ENCODE assay signal across 8 cellular contexts in the genomic region with DNA sequence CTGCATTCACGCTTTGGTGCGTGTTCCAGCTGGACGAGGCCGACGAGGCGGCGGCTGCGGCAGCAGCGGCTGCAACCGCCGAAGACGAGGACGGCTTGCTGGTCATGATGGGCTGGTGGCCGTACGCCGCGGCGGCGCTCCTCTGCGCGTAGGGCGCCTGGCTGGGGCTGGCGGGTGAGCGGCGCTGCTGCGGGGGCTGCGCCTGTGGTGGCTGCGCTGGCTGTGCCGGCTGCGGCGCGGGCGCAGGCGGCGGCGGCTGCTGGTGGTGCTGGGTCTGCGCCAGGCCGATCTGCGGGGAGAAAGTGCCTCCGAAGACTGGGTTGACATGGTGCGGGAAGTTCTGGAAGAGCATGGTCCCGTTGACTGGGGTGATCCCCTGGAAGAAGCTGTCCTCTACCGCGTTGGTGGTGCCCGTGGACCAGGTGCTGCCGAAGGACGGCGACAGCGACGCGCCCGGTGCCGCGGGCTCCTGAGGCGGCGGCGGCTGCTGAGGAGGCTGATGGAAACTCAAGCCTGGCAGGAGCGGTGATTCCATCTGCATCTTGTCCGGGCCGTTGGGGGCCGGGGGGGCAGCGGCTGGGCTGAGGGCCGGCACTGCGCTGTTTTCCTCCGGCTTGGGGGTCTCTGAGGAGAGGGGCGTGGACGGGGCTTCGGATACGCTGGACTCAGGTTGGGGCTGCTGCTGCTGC. TPM values are rescaled to one million over a fixed set of nuclear protein-coding genes. Genes with fewer than 3 reads are reported as not detected.
DNase-seq lines count a peak whose midpoint lies in the region; ATAC-seq and TF ChIP-seq lines count a peak whose summit lies in the region.

No MANE protein-coding gene starts in this region.

- H3K27ac Mint-ChIP-seq in naive thymus-derived CD4-positive, alpha-beta T cell: peak overlapping the region; percentile 31 to 94 (median 71)

- CTCF ChIA-PET in naive thymus-derived CD4-positive, alpha-beta T cell (lab: Charles Lee): no interaction called here

- ATAC-seq in GM21515 (IDR thresholded peaks at IDR 0.05; ENCODE audit: unreplicated experiment): peak; percentile 46
- ATAC-seq in naive thymus-derived CD4-positive, alpha-beta T cell: peak; percentile 73

- no peaks in the 10 kb centered on the region for H3K9me3 ChIP-seq in BLaER1 treated with 17β-estradiol and CSF1 and Interleukin-3, amounts not matched to agents 10 nM and 100 nM (replicated peaks in 1 of 11)
- no peaks in the 10 kb centered on the region for H3K9me3 ChIP-seq in fibroblast of lung (ENCODE audit: control insufficient read depth, insufficient read depth, low read depth, low read length)
- no peaks in the 10 kb centered on the region for H3K9me3 ChIP-seq in naive thymus-derived CD4-positive, alpha-beta T cell (ENCODE audit: control insufficient read depth in 2 of 3, low read length in 3 of 3)

- peak overlapping the region; percentile 88 to 99 (median 92) for H3K4me3 Mint-ChIP-seq in naive thymus-derived CD4-positive, alpha-beta T cell

- H3K27me3 Mint-ChIP-seq in naive thymus-derived CD4-positive, alpha-beta T cell: peaks cover 0 to 37% (median 0%) of the 10 kb centered on the region in 5 donors

- H2AFZ ChIP-seq in fibroblast of lung (ENCODE audit: low read length): peak overlapping the region; percentile 87

- peaks cover 0 to 39% (median 12%) of the 10 kb centered on the region in 11 experiments; a peak in 15 of 22 replicates for H3K36me3 ChIP-seq in BLaER1 treated with 17β-estradiol and CSF1 and Interleukin-3, amounts not matched to agents 10 nM and 100 nM
- no peaks in the 10 kb centered on the region for H3K36me3 ChIP-seq in fibroblast of lung (ENCODE audit: control insufficient read depth, insufficient read depth, low read length)
- peaks cover 0 to 6% (median 0%) of the 10 kb centered on the region in 3 experiments for H3K36me3 ChIP-seq in naive thymus-derived CD4-positive, alpha-beta T cell (ENCODE audit: control insufficient read depth in 2 of 3, insufficient read depth in 3 of 3, low read length in 3 of 3)

- peaks cover 22 to 84% (median 34%) of the 10 kb centered on the region in 10 experiments for H3K4me1 ChIP-seq in BLaER1 treated with 17β-estradiol and CSF1 and Interleukin-3, amounts not matched to agents 10 nM and 100 nM
- H3K4me1 ChIP-seq in fibroblast of lung (ENCODE audit: control insufficient read depth, extremely low read depth, insufficient read depth, low read length): peaks cover 4% of the 10 kb centered on the region
- H3K4me1 ChIP-seq in naive thymus-derived CD4-positive, alpha-beta T cell (ENCODE audit: control insufficient read depth in 2 of 2, insufficient read depth in 2 of 2, low read length in 2 of 2): peaks cover 0 to 11% of the 10 kb centered on the region in 2 donors

- H3K4me1 Mint-ChIP-seq in naive thymus-derived CD4-positive, alpha-beta T cell: peaks cover 14 to 57% (median 31%) of the 10 kb centered on the region in 7 donors

- H3K79me2 ChIP-seq in fibroblast of lung (ENCODE audit: control insufficient read depth, insufficient read depth, low read length): no peaks in the 10 kb centered on the region

- peak overlapping the region; percentile 66 to 86 (median 74) for H3K4me3 ChIP-seq in BLaER1 treated with 17β-estradiol and CSF1 and Interleukin-3, amounts not matched to agents 10 nM and 100 nM
- peak overlapping the region; percentile 70 to 96 (median 79) for H3K4me3 ChIP-seq in fibroblast of lung (replicated peaks in 1 of 4; ENCODE audit: control extremely low read depth in 1 of 4, insufficient read depth in 1 of 4, low read depth in 3 of 4, low read length in 4 of 4)
- H3K4me3 ChIP-seq in naive thymus-derived CD4-positive, alpha-beta T cell (ENCODE audit: low read length): peak overlapping the region; percentile 78

- peaks cover 3 to 56% (median 35%) of the 10 kb centered on the region in 11 experiments; a peak in 21 of 22 replicates for H3K27me3 ChIP-seq in BLaER1 treated with 17β-estradiol and CSF1 and Interleukin-3, amounts not matched to agents 10 nM and 100 nM
- no peaks in the 10 kb centered on the region for H3K27me3 ChIP-seq in fibroblast of lung (ENCODE audit: control insufficient read depth, insufficient read depth, low read length)
- H3K27me3 ChIP-seq in naive thymus-derived CD4-positive, alpha-beta T cell (ENCODE audit: control insufficient read depth in 2 of 2, insufficient read depth in 2 of 2, low read length in 2 of 2): no peaks in the 10 kb centered on the region

- POLR2A ChIA-PET in naive thymus-derived CD4-positive, alpha-beta T cell (lab: Charles Lee): interaction anchor here (1.5 kb wide), 1 partner anchor 50 kb away, joined by 3 read pairs; no protein-coding TSS in a partner anchor

- H3K4me2 ChIP-seq in BLaER1 treated with 17β-estradiol and CSF1 and Interleukin-3, amounts not matched to agents 10 nM and 100 nM: peak overlapping the region; percentile 90 to 99 (median 96)
- H3K4me2 ChIP-seq in fibroblast of lung (ENCODE audit: extremely low read depth, insufficient read depth, low read length): peak overlapping the region; percentile 91

- peaks cover 15 to 47% (median 23%) of the 10 kb centered on the region in 11 experiments; a peak in 21 of 22 replicates for H4K20me1 ChIP-seq in BLaER1 treated with 17β-estradiol and CSF1 and Interleukin-3, amounts not matched to agents 10 nM and 100 nM
- no peaks in the 10 kb centered on the region for H4K20me1 ChIP-seq in fibroblast of lung (ENCODE audit: control insufficient read depth, extremely low read depth, insufficient read depth, low read length)

- peak overlapping the region; percentile 1 to 86 (median 57); a peak in 19 of 22 replicates for H3K27ac ChIP-seq in BLaER1 treated with 17β-estradiol and CSF1 and Interleukin-3, amounts not matched to agents 10 nM and 100 nM
- H3K27ac ChIP-seq in fibroblast of lung (ENCODE audit: insufficient read depth, low read length) (peak overlapping the region; percentile 24), temporal lobe (ENCODE audit: low read depth, low read length) (peak overlapping the region; percentile 93)
- peak overlapping the region; percentile 58 for H3K27ac ChIP-seq in naive thymus-derived CD4-positive, alpha-beta T cell (ENCODE audit: low read depth, low read length)

- H3K9ac ChIP-seq in BLaER1 treated with 17β-estradiol and CSF1 and Interleukin-3, amounts not matched to agents 10 nM and 100 nM: peak overlapping the region; percentile 47 to 86 (median 76)
- H3K9ac ChIP-seq in fibroblast of lung (ENCODE audit: insufficient read depth, low read length): peak overlapping the region; percentile 55

- TF ChIP-seq CTCF in fibroblast of lung (conservative IDR thresholded peaks at IDR 0.05 in 1 of 2, IDR thresholded peaks at IDR 0.05 in 1 of 2; ENCODE audit: low read depth in 1 of 2, low read length in 2 of 2): no peak

- peaks cover 0 to 19% (median 0%) of the 10 kb centered on the region in 5 donors for H3K36me3 Mint-ChIP-seq in naive thymus-derived CD4-positive, alpha-beta T cell

- intact Hi-C loops in naive thymus-derived CD4-positive, alpha-beta T cell (cut with micrococcal nuclease): loop anchor here (1.0 to 10.0 kb wide), 5 partner anchors 27 to 1255 kb away; partner anchors contain the start of genes BTAF1 (in 1 of the 2), CEP55 (in 1 of the 2), CPEB3 (in 1 of the 2) and MARCHF5 (in 1 of the 2)

- DNase-seq in NCI-H1092 (lab: John Stamatoyannopoulos, UW) (peak; percentile 1), activated T-helper 1 cell treated with Interleukin-2 at 50 U/mL for 16 hours (ENCODE audit: low read depth) (peak; percentile 13), fibroblast of lung (ENCODE audit: low read depth in 2 of 2) (peak; percentile 22 to 50), MV-4-11 (lab: John Stamatoyannopoulos, UW) (no peak)
- DNase-seq in naive thymus-derived CD4-positive, alpha-beta T cell: peak; percentile 27 to 52 (median 42)

- no peaks in the 10 kb centered on the region for H3K9me3 Mint-ChIP-seq in naive thymus-derived CD4-positive, alpha-beta T cell

RNA-seq across cellular contexts. Expression of gene CPEB3, which starts 51.1 kb away (rescaled TPM):
- 0.51 and 0.66 TPM in 2 replicates for total RNA-seq in fibroblast of lung
- 0.27 and 0.37 TPM in 2 replicates for polyA plus RNA-seq in fibroblast of lung
- 0.29 and 0.41 TPM in 2 replicates for polyA plus RNA-seq in fibroblast of lung (2012)
- polyA minus RNA-seq in fibroblast of lung (ENCODE audit: low replicate concordance): 1.3 TPM in 1 of 2 replicates, not detected in the other
- 1 to 10 TPM; 2.0 to 3.3 (median 2.2) TPM for total RNA-seq in naive thymus-derived CD4-positive, alpha-beta T cell
- polyA plus RNA-seq in naive thymus-derived CD4-positive, alpha-beta T cell: 1 to 10 TPM in 1 of 2 donors, under 1 TPM in 1; 0.74 to 1.2 TPM
- 18.2 TPM for total RNA-seq in temporal lobe

RNA-seq across cellular contexts. Expression of gene MARCHF5, which starts 51.2 kb away (rescaled TPM):
- 13.4 and 17.3 TPM in 2 replicates for total RNA-seq in fibroblast of lung
- polyA plus RNA-seq in fibroblast of lung: 38.2 and 49.1 TPM in 2 replicates
- 29.5 and 30.5 TPM in 2 replicates for polyA plus RNA-seq in fibroblast of lung (2012)
- 1.5 and 8.9 TPM in 2 replicates for polyA minus RNA-seq in fibroblast of lung (ENCODE audit: low replicate concordance)
- 10 to 100 TPM; 22.0 to 37.1 (median 33.8) TPM for total RNA-seq in naive thymus-derived CD4-positive, alpha-beta T cell
- polyA plus RNA-seq in naive thymus-derived CD4-positive, alpha-beta T cell: 10 to 100 TPM; 18.3 to 29.3 TPM
- 25.3 TPM for total RNA-seq in temporal lobe

Comparison
In these comparisons a context has a peak if more than half of its experiments do, and no peak if none do; other contexts are left out.
1. H3K27ac ChIP-seq: peak in every context shown above with its lines; median percentile 93 in temporal lobe; 58 in naive thymus-derived CD4-positive, alpha-beta T cell; 57 in BLaER1 treated with 17β-estradiol and CSF1 and Interleukin-3, amounts not matched to agents 10 nM and 100 nM; 24 in fibroblast of lung.